Comparison of ENCODE assay signal across 24 cellular contexts in the genomic region with DNA sequence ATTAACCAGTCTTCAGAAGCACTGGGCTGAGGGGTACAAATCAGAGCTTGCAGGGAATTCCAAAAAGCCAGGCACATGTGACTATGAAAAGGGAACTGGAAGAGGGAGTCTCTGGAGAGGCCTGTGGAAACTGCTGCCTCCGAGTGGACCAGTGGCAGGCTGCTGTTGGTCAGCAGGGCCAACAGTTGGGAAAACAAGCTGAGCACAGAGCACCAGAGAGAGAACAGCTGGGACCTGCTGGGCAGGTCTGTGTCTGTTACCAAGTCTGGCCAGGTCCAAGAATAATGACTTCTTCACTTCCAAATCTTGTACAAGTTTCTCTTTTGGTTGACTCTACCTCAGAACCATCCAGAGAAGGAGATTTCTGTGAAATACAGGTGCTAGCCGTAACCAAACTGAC.
A peak's percentile ranks its signal among the peaks of the same experiment; 100 is the strongest.
DNase-seq lines count a peak whose midpoint lies in the region; ATAC-seq, FAIRE-seq and TF ChIP-seq lines count a peak whose summit lies in the region.
"Had no signal": no experiment of that assay in that cellular context is flagged by ENCODE, and none has a peak within 500 bp of the region (broad histone marks: within the 10 kb centered on the region; RNA-seq: fewer than 3 reads in every experiment).

No MANE protein-coding gene starts in this region.

- H3K14ac ChIP-seq in mesenchymal stem cell (ENCODE audit: low read length in 2 of 2): no peak overlapping the region

- TF ChIP-seq RAD21 in K562 (CRISPR knock-in tag; conservative IDR thresholded peaks at IDR 0.05 in 1 of 2, IDR thresholded peaks at IDR 0.05 in 1 of 2): no peak

- no peak overlapping the region for H2AFZ ChIP-seq in K562 (ENCODE audit: low read depth, low read length)
- no peak overlapping the region for H2AFZ ChIP-seq in mesenchymal stem cell (ENCODE audit: low read depth, low read length)

- peak; percentile 30 for DNase-seq in left ventricle myocardium superior
- DNase-seq in left ventricle myocardium inferior: no peak
- no peak for DNase-seq in K562 (ENCODE audit: extremely low read depth in 1 of 4, low spot score in 3 of 4)
- peak; percentile 40 for DNase-seq in mesenchymal stem cell
- DNase-seq in stimulated activated CD4-positive, alpha-beta T cell treated with anti-CD3 and anti-CD28 coated beads, Interleukin-2, amount 100 ng/mL, for 48 hours: no peak
- DNase-seq in activated CD4-positive, alpha-beta T cell treated with anti-CD3 and anti-CD28 coated beads, Interleukin-2, amount 50 U/mL, for 48 hours: no peak
- no peak for DNase-seq in AG20443 (ENCODE audit: low spot score)
- DNase-seq: activated CD4-positive, alpha-beta T cell treated with anti-CD3 and anti-CD28 coated beads, Interleukin-2, amount 10 ng/mL, durations not matched to agents 7 days and 5 days; activated CD8-positive, alpha-beta memory T cell treated with anti-CD3 and anti-CD28 coated beads, Interleukin-2, amount 50 U/mL, for 48 hours; activated naive CD4-positive, alpha-beta T cell; amygdala; caudate nucleus; DMS153; effector CD4-positive, alpha-beta T cell; immature natural killer cell; lower lobe of right lung; naive B cell; NCI-H1417; stimulated activated CD4-positive, alpha-beta T cell treated with anti-CD3 and anti-CD28 coated beads, Interleukin-2, amount 100 ng/mL, for 24 hours; stimulated activated naive CD8-positive, alpha-beta T cell treated with anti-CD3 and anti-CD28 coated beads, Interleukin-15, amount 100 ng/mL, for 72 hours; T-helper 1 cell had no signal

- no peaks in the 10 kb centered on the region for H3K36me3 ChIP-seq in left ventricle myocardium inferior
- H3K36me3 ChIP-seq in K562 (ENCODE audit: control insufficient read depth, insufficient read depth, low read length): peaks cover 5% of the 10 kb centered on the region; the same call in 2 of the 3 replicates
- no peaks in the 10 kb centered on the region for H3K36me3 ChIP-seq in mesenchymal stem cell (ENCODE audit: control insufficient read depth in 1 of 2, insufficient read depth in 2 of 2, low read depth in 1 of 2, low read length in 2 of 2)
- H3K36me3 ChIP-seq: lower lobe of right lung had no signal

- POLR2A ChIA-PET in K562 (lab: Yijun Ruan, JAX): interaction anchor here (0.6 kb wide), 1 partner anchor 1335 kb away, joined by 3 read pairs; no protein-coding TSS in a partner anchor

- peak overlapping the region in 1 of 2 experiments; percentile 21 for H3K18ac ChIP-seq in mesenchymal stem cell (ENCODE audit: low read depth in 1 of 2, low read length in 2 of 2)

- H2BK120ac ChIP-seq in mesenchymal stem cell (ENCODE audit: low read depth, low read length): no peak overlapping the region

- H3K79me2 ChIP-seq in K562 (ENCODE audit: control insufficient read depth, insufficient read depth, low read length): 0 out of 3 replicates have a peak, but pooled peaks cover 7% of the 10 kb centered on the region

- TF ChIP-seq EP300 in K562 (IDR thresholded peaks at IDR 0.05; ENCODE audit: low read length): no peak

- TF ChIP-seq CTCF in left ventricle myocardium inferior (IDR thresholded peaks at IDR 0.05; ENCODE audit: borderline replicate concordance) (no peak), K562 (IDR thresholded peaks at IDR 0.05 in 2 of 3, conservative IDR thresholded peaks at IDR 0.05 in 1 of 3; ENCODE audit: insufficient read depth in 2 of 3, low read depth in 1 of 3, low read length in 3 of 3) (no peak)

- H3K79me1 ChIP-seq in mesenchymal stem cell (replicated peaks; ENCODE audit: low read length, poor library complexity, severe bottlenecking): peaks cover 1% of the 10 kb centered on the region

- ATAC-seq in left ventricle myocardium superior (peak; percentile 52), K562 (peak; percentile 69), GM19395 (IDR thresholded peaks at IDR 0.05; ENCODE audit: unreplicated experiment) (no peak)
- ATAC-seq: lower lobe of right lung; stimulated activated naive CD8-positive, alpha-beta T cell treated with anti-CD3 and anti-CD28 coated beads, Interleukin-15, amount 100 ng/mL, for 72 hours had no signal

- FAIRE-seq in K562 (lab: Jason Lieb, UNC): no peak
- FAIRE-seq: A549 had no signal

- H3K4me2 ChIP-seq in K562 (ENCODE audit: insufficient read depth, low read length): no peak overlapping the region
- H3K4me2 ChIP-seq in mesenchymal stem cell (ENCODE audit: low read length, poor library complexity, severe bottlenecking): no peak overlapping the region
- H3K4me2 ChIP-seq: A549 had no signal

- H2BK15ac ChIP-seq in mesenchymal stem cell (ENCODE audit: low read depth, poor library complexity, severe bottlenecking): no peak overlapping the region

- H4K91ac ChIP-seq in mesenchymal stem cell (ENCODE audit: low read length): no peak overlapping the region

- H3K9ac ChIP-seq in K562 (ENCODE audit: insufficient read depth in 1 of 2, low read depth in 2 of 2, low read length in 2 of 2): no peak overlapping the region
- no peak overlapping the region for H3K9ac ChIP-seq in mesenchymal stem cell (ENCODE audit: low read length)

- no peak overlapping the region for H2AK5ac ChIP-seq in mesenchymal stem cell (ENCODE audit: low read length, severe bottlenecking)

- H2BK5ac ChIP-seq in mesenchymal stem cell (ENCODE audit: low read depth, low read length, poor library complexity, severe bottlenecking): no peak overlapping the region

- no peak overlapping the region for H2BK12ac ChIP-seq in mesenchymal stem cell (ENCODE audit: low read length in 2 of 2)

- H3K9me1 ChIP-seq in K562 (ENCODE audit: control insufficient read depth, insufficient read depth, low read length): no peaks in the 10 kb centered on the region

- BruUV-seq in K562 (replicated peaks; lab: Mats Ljungman, UMichigan): no TSS peak

- intact Hi-C loops in left ventricle myocardium superior (cut with micrococcal nuclease): loop anchor here (10.0 kb wide), 1 partner anchor 247 kb away; no protein-coding TSS in a partner anchor
- intact Hi-C loops in left ventricle myocardium inferior (cut with micrococcal nuclease): no loop called here
- intact Hi-C loops in K562 (cut with micrococcal nuclease): no loop called here

- no peaks in the 10 kb centered on the region for H4K20me1 ChIP-seq in K562 (replicated peaks; ENCODE audit: control insufficient read depth, insufficient read depth, low read length)

- in situ Hi-C loops in K562 (cut with MboI): no loop called here

- H4K8ac ChIP-seq in mesenchymal stem cell (ENCODE audit: low read length): no peak overlapping the region

- H3K4me3 ChIP-seq in left ventricle myocardium inferior (no peak overlapping the region), K562 (no peak overlapping the region), mesenchymal stem cell (ENCODE audit: insufficient read depth in 1 of 2, low read depth in 1 of 2, low read length in 2 of 2) (no peak overlapping the region)
- H3K4me3 ChIP-seq: A549, lower lobe of right lung had no signal

- H3K27ac ChIP-seq in left ventricle myocardium inferior (replicated peaks) (no peak overlapping the region), K562 (ENCODE audit: extremely low read depth, low read depth, low read length) (no peak overlapping the region), mesenchymal stem cell (ENCODE audit: low read length, poor library complexity, severe bottlenecking) (no peak overlapping the region)
- H3K27ac ChIP-seq: C4-2B, lower lobe of right lung had no signal

- no peak overlapping the region for H3K23ac ChIP-seq in mesenchymal stem cell (ENCODE audit: low read length in 2 of 2)

- WGBS in K562 (ENCODE audit: insufficient coverage, low coverage, missing lambda C conversion rate): 67% methylated on average over 2 of the region's 2 CpGs
- 45% methylated on average over 1 of the region's 2 CpGs for WGBS in mesenchymal stem cell

- no peak overlapping the region for H3K4ac ChIP-seq in mesenchymal stem cell (ENCODE audit: low read depth in 1 of 2, low read length in 2 of 2)

- H3K4me1 ChIP-seq in left ventricle myocardium inferior (no peaks in the 10 kb centered on the region), K562 (replicated peaks in 1 of 2; ENCODE audit: control insufficient read depth in 2 of 2, insufficient read depth in 2 of 2, low read length in 2 of 2) (0 out of 5 replicates have a peak, but pooled peaks cover 0 to 3% of the 10 kb centered on the region in 2 experiments), mesenchymal stem cell (ENCODE audit: control insufficient read depth, insufficient read depth, low read depth, low read length) (no peaks in the 10 kb centered on the region)
- H3K4me1 ChIP-seq: lower lobe of right lung had no signal

- TF ChIP-seq POLR2A in K562 (conservative IDR thresholded peaks at IDR 0.05): no peak

- no peaks in the 10 kb centered on the region for H3K27me3 ChIP-seq in left ventricle myocardium inferior (ENCODE audit: low read depth)
- H3K27me3 ChIP-seq in K562 (ENCODE audit: control insufficient read depth in 2 of 2, insufficient read depth in 2 of 2, low read length in 2 of 2): no peaks in the 10 kb centered on the region
- H3K27me3 ChIP-seq in mesenchymal stem cell (ENCODE audit: control insufficient read depth in 1 of 2, insufficient read depth in 1 of 2, low read length in 2 of 2): no peaks in the 10 kb centered on the region

- CTCF ChIA-PET in K562 (lab: Yijun Ruan, JAX; ENCODE audit: low intra/inter-chr PET ratio): no interaction called here

- H3K9me3 ChIP-seq in left ventricle myocardium inferior (replicated peaks) (no peaks in the 10 kb centered on the region), K562 (replicated peaks; ENCODE audit: control insufficient read depth, insufficient read depth, low read depth, low read length) (no peaks in the 10 kb centered on the region), mesenchymal stem cell (ENCODE audit: control insufficient read depth, low read length) (no peaks in the 10 kb centered on the region)
- H3K9me3 ChIP-seq: A549, lower lobe of right lung had no signal

TF ChIP-seq in K562, 482 proteins besides CTCF, POLR2A, EP300 and RAD21:
- TF ChIP-seq YBX1 (IDR thresholded peaks at IDR 0.05) (no peak), PHTF2 (CRISPR knock-in tag; IDR thresholded peaks at IDR 0.05) (no peak)

Comparison
In these comparisons a context has a peak if more than half of its experiments do, and no peak if none do; other contexts are left out.
1. DNase-seq: peak in left ventricle myocardium superior (single experiment) and mesenchymal stem cell (single experiment); none in left ventricle myocardium inferior (single experiment), K562 (0 of 4), stimulated activated CD4-positive, alpha-beta T cell treated with anti-CD3 and anti-CD28 coated beads, Interleukin-2, amount 100 ng/mL, for 48 hours (0 of 2), activated CD4-positive, alpha-beta T cell treated with anti-CD3 and anti-CD28 coated beads, Interleukin-2, amount 50 U/mL, for 48 hours (0 of 2) and AG20443 (single experiment).